29 cellular contexts compared by ENCODE assay signal in genomic region chr7:66301249-66301648, GRCh38.
"Had no signal": no experiment of that assay in that cellular context is flagged by ENCODE, and none has a peak within 500 bp of the region (broad histone marks: within the 10 kb centered on the region; RNA-seq: fewer than 3 reads in every experiment).

No MANE protein-coding gene starts in this region.

- H3K36me3 ChIP-seq: adrenal gland, ascending aorta, right lobe of liver, stomach had no signal

- H3K9me3 ChIP-seq: right lobe of liver had no signal

- H3K4me1 ChIP-seq: ascending aorta, tibial artery had no signal

- ATAC-seq: effector memory CD8-positive, alpha-beta T cell; foreskin keratinocyte; heart left ventricle; left colon; mucosa of descending colon; right lobe of liver; stimulated activated memory B cell treated with anti-CD40 and anti-IgM and Interleukin-4, amounts not matched to agents 10 μg/mL and 1 μg/mL and 100 μg/mL, for 72 hours had no signal

- H3K27me3 ChIP-seq: adrenal gland, ascending aorta, foreskin keratinocyte, heart left ventricle, right lobe of liver, stomach, tibial artery had no signal

- H3K4me3 Mint-ChIP-seq: activated naive CD4-positive, alpha-beta T cell treated with anti-CD3 and anti-CD28 coated beads for 36 hours; activated naive CD8-positive, alpha-beta T cell treated with anti-CD3 and anti-CD28 coated beads for 36 hours; activated T-helper 1 cell treated with anti-CD3 and anti-CD28 coated beads, Interleukin-12 subunit alpha, Interleukin-12 subunit beta, Interleukin-2, Interleukin-4 antibody, amounts not matched to agents 30 ng/mL and 10 ng/mL and 1 ng/mL, durations not matched to agents 14 hours and 24 hours and 36 hours; effector memory CD8-positive, alpha-beta T cell; nephron; stimulated activated memory B cell treated with anti-CD40 and anti-IgM and Interleukin-4, amounts not matched to agents 10 μg/mL and 1 μg/mL and 100 μg/mL, for 72 hours had no signal

- H3K27ac ChIP-seq: adrenal gland, ascending aorta, foreskin keratinocyte, heart left ventricle, right lobe of liver, stomach, tibial artery had no signal

- DNase-seq: activated CD4-positive, alpha-beta T cell treated with anti-CD3 and anti-CD28 coated beads for 4 hours; activated CD4-positive, alpha-beta T cell treated with anti-CD3 and anti-CD28 coated beads, Interleukin-2, amount 50 U/mL, for 4 hours; activated effector memory CD4-positive, alpha-beta T cell treated with anti-CD3 and anti-CD28 coated beads, Interleukin-2, amount 50 U/mL, for 16 hours; activated naive CD4-positive, alpha-beta T cell treated with anti-CD3 and anti-CD28 coated beads for 36 hours; activated naive CD8-positive, alpha-beta T cell treated with anti-CD3 and anti-CD28 coated beads for 36 hours; activated T-cell treated with anti-CD3 and anti-CD28 coated beads for 4 hours; adrenal gland; caudate nucleus; cortex of kidney; effector memory CD8-positive, alpha-beta T cell; foreskin keratinocyte; heart left ventricle; hypothalamus; immature natural killer cell; kidney; left colon; mesenchymal stem cell; mucosa of descending colon; right lobe of liver; small intestine; stimulated activated CD4-positive, alpha-beta T cell treated with anti-CD3 and anti-CD28 coated beads, Interleukin-1b, Interleukin-23, amount 100 ng/mL, for 48 hours; stimulated activated CD4-positive, alpha-beta T cell treated with anti-CD3 and anti-CD28 coated beads, Interleukin-4, amount 100 ng/mL, for 4 hours; stimulated activated CD8-positive, alpha-beta memory T cell treated with anti-CD3 and anti-CD28 coated beads, Interleukin-4, amount 100 ng/mL, for 48 hours; stomach; tibial artery had no signal

- H3K27ac Mint-ChIP-seq: activated naive CD4-positive, alpha-beta T cell treated with anti-CD3 and anti-CD28 coated beads for 36 hours; activated naive CD8-positive, alpha-beta T cell treated with anti-CD3 and anti-CD28 coated beads for 36 hours; activated T-helper 1 cell treated with anti-CD3 and anti-CD28 coated beads, Interleukin-12 subunit alpha, Interleukin-12 subunit beta, Interleukin-2, Interleukin-4 antibody, amounts not matched to agents 30 ng/mL and 10 ng/mL and 1 ng/mL, durations not matched to agents 14 hours and 24 hours and 36 hours; effector memory CD8-positive, alpha-beta T cell; immature natural killer cell; stimulated activated memory B cell treated with anti-CD40 and anti-IgM and Interleukin-4, amounts not matched to agents 10 μg/mL and 1 μg/mL and 100 μg/mL, for 72 hours had no signal

- H3K4me3 ChIP-seq: adrenal gland, ascending aorta, heart left ventricle, mucosa of descending colon, right lobe of liver, stomach, tibial artery had no signal

- H3K4me1 Mint-ChIP-seq: stimulated activated memory B cell treated with anti-CD40 and anti-IgM and Interleukin-4, amounts not matched to agents 10 μg/mL and 1 μg/mL and 100 μg/mL, for 72 hours had no signal

- H3K27me3 Mint-ChIP-seq: activated naive CD8-positive, alpha-beta T cell treated with anti-CD3 and anti-CD28 coated beads for 36 hours; effector memory CD8-positive, alpha-beta T cell; stimulated activated memory B cell treated with anti-CD40 and anti-IgM and Interleukin-4, amounts not matched to agents 10 μg/mL and 1 μg/mL and 100 μg/mL, for 72 hours had no signal
